ENCODE assay signal across 29 cellular contexts in the genomic region with DNA sequence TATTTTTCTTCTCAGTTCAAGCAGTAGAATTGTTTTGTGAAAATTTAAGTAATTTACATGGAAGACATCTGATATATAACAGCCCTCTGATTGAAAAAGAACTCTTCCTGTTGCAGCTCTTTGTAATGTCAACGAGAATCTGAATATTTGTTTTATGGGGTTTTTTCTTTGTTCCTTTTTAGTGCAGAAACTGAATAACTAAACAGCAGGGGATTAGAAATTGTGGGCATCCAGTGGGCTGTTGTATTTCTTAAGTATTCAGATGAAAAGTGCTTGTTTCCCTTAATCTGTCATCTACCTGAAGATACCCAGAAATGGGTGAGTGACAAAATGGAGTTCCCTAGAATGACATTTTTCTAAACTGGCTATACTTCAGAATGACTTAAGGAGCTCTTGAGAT.
"Had no signal": no experiment of that assay in that cellular context is flagged by ENCODE, and none has a peak within 500 bp of the region (broad histone marks: within the 10 kb centered on the region; RNA-seq: fewer than 3 reads in every experiment).

No MANE protein-coding gene starts in this region.

- H3K36me3 ChIP-seq: colonic mucosa, gastrocnemius medialis, left ventricle myocardium inferior, pancreas, prostate gland, sigmoid colon, transverse colon had no signal

- H3K9me3 ChIP-seq: colonic mucosa, gastrocnemius medialis, left ventricle myocardium inferior, pancreas, prostate gland, sigmoid colon, testis, transverse colon had no signal

- H3K4me1 ChIP-seq: colonic mucosa, prostate gland, testis had no signal

- H3K27ac Mint-ChIP-seq: activated naive CD4-positive, alpha-beta T cell treated with anti-CD3 and anti-CD28 coated beads, Interleukin-2, amount 50 U/mL, for 24 hours; activated T-helper 2 cell treated with anti-CD3 and anti-CD28 coated beads, Interferon-gamma antibody, Interleukin-2, Interleukin-4, amounts not matched to agents 10 μg/mL and 5 μg/mL and 100 μg/mL, durations not matched to agents 14 hours and 24 hours and 36 hours; naive thymus-derived CD8-positive, alpha-beta T cell; T-cell; T-helper 2 cell treated with Interferon-gamma antibody and Interleukin-4, amounts not matched to agents 5 μg/mL and 100 μg/mL, for 36 hours had no signal

- H3K4me3 Mint-ChIP-seq: activated naive CD4-positive, alpha-beta T cell treated with anti-CD3 and anti-CD28 coated beads, Interleukin-2, amount 50 U/mL, for 24 hours; activated T-cell treated with anti-CD3 and anti-CD28 coated beads, Interleukin-2, amount 50 U/mL, for 4 hours; naive thymus-derived CD8-positive, alpha-beta T cell; neural crest cell; T-cell; T-helper 2 cell treated with Interferon-gamma antibody and Interleukin-4, amounts not matched to agents 5 μg/mL and 100 μg/mL, for 36 hours had no signal

- H3K27ac ChIP-seq: colonic mucosa, gastrocnemius medialis, left ventricle myocardium inferior, pancreas, prostate gland, sigmoid colon, testis, transverse colon had no signal

- DNase-seq: activated CD4-positive, alpha-beta T cell treated with anti-CD3 and anti-CD28 coated beads for 4 hours; activated CD4-positive, alpha-beta T cell treated with anti-CD3 and anti-CD28 coated beads, Interleukin-2, amount 50 U/mL, for 4 hours; activated CD4-positive, CD25-positive, alpha-beta regulatory T cell; activated T-cell treated with anti-CD3 and anti-CD28 coated beads, Interleukin-2, amount 50 U/mL, for 4 hours; cerebellar nuclear complex; colonic mucosa; effector CD8-positive, alpha-beta T cell; erythroblast; gastrocnemius medialis; glutamatergic neuron; left ventricle myocardium inferior; naive thymus-derived CD8-positive, alpha-beta T cell; nucleus accumbens; pancreas; retina; sigmoid colon; small intestine; stimulated activated CD4-positive, alpha-beta T cell treated with anti-CD3 and anti-CD28 coated beads, Interleukin-1b, Interleukin-23, amount 100 ng/mL, for 48 hours; stimulated activated CD4-positive, alpha-beta T cell treated with anti-CD3 and anti-CD28 coated beads, Interleukin-4, amount 100 ng/mL, for 4 hours; stimulated activated CD8-positive, alpha-beta memory T cell treated with anti-CD3 and anti-CD28 coated beads, Interleukin-4, amount 100 ng/mL, for 48 hours; stimulated activated naive CD4-positive, alpha-beta T cell; T-cell; testis; transverse colon had no signal

- H3K9me3 Mint-ChIP-seq: activated naive CD4-positive, alpha-beta T cell treated with anti-CD3 and anti-CD28 coated beads, Interleukin-2, amount 50 U/mL, for 24 hours; activated T-cell treated with anti-CD3 and anti-CD28 coated beads, Interleukin-2, amount 50 U/mL, for 4 hours; activated T-helper 2 cell treated with anti-CD3 and anti-CD28 coated beads, Interferon-gamma antibody, Interleukin-2, Interleukin-4, amounts not matched to agents 10 μg/mL and 5 μg/mL and 100 μg/mL, durations not matched to agents 14 hours and 24 hours and 36 hours; naive thymus-derived CD8-positive, alpha-beta T cell; neural crest cell; T-cell; T-helper 2 cell treated with Interferon-gamma antibody and Interleukin-4, amounts not matched to agents 5 μg/mL and 100 μg/mL, for 36 hours had no signal

- H3K4me3 ChIP-seq: colonic mucosa, gastrocnemius medialis, left ventricle myocardium inferior, pancreas, prostate gland, sigmoid colon, testis, transverse colon had no signal

- H3K36me3 Mint-ChIP-seq: activated naive CD4-positive, alpha-beta T cell treated with anti-CD3 and anti-CD28 coated beads, Interleukin-2, amount 50 U/mL, for 24 hours; naive thymus-derived CD8-positive, alpha-beta T cell; T-cell had no signal

- H3K27me3 Mint-ChIP-seq: activated naive CD4-positive, alpha-beta T cell treated with anti-CD3 and anti-CD28 coated beads, Interleukin-2, amount 50 U/mL, for 24 hours; naive thymus-derived CD8-positive, alpha-beta T cell; T-cell had no signal

- H3K27me3 ChIP-seq: colonic mucosa, gastrocnemius medialis, pancreas, sigmoid colon, testis, transverse colon had no signal
